ENCODE assay signal across 26 cellular contexts in genomic region chr2:65522922-65523321, GRCh38.
A peak's percentile ranks its signal among the peaks of the same experiment; 100 is the strongest.
DNase-seq lines count a peak whose midpoint lies in the region; ATAC-seq, FAIRE-seq and TF ChIP-seq lines count a peak whose summit lies in the region.
"Had no signal": no experiment of that assay in that cellular context is flagged by ENCODE, and none has a peak within 500 bp of the region (broad histone marks: within the 10 kb centered on the region; RNA-seq: fewer than 3 reads in every experiment).

No MANE protein-coding gene starts in this region.

- DNase-seq in HepG2 (ENCODE audit: low spot score) (no peak), right lobe of liver (no peak), K562 (ENCODE audit: extremely low read depth in 1 of 4, low spot score in 3 of 4) (no peak), progenitor cell of endocrine pancreas (ENCODE audit: low spot score, unreplicated experiment) (no peak), NCI-H82 (lab: John Stamatoyannopoulos, UW) (no peak)
- DNase-seq: ACHN; BE2C; C1 segment of cervical spinal cord; CD4-positive, alpha-beta memory T cell; CD4-positive, CD25-positive, alpha-beta regulatory T cell; CD8-positive, alpha-beta memory T cell; COR-L47; DMS 273 treated with DMSO at 0.1 percent for 48 hours; DMS153; DMS53; DMS79; DND-41; EL; GDM1 had no signal

- BruUV-seq in HepG2 (replicated peaks; lab: Mats Ljungman, UMichigan) (no TSS peak), K562 (replicated peaks; lab: Mats Ljungman, UMichigan) (no TSS peak)

- H3K4me3 Mint-ChIP-seq in progenitor cell of endocrine pancreas (ENCODE audit: low read depth), result no peak overlapping the region
- H3K4me3 Mint-ChIP-seq: CD14-positive monocyte; CD4-positive, alpha-beta memory T cell; CD4-positive, CD25-positive, alpha-beta regulatory T cell; CD8-positive, alpha-beta memory T cell had no signal

- intact Hi-C loops in HepG2 (cut with micrococcal nuclease; ENCODE audit: unreplicated experiment), result loop anchor here (5.0 kb wide), 1 partner anchor 134 kb away; no protein-coding TSS in a partner anchor
- intact Hi-C loops in right lobe of liver (cut with DNase I), result no loop called here
- intact Hi-C loops in K562 (cut with micrococcal nuclease), result no loop called here

- no peaks in the 10 kb centered on the region for H3K27me3 ChIP-seq in HepG2 (ENCODE audit: control insufficient read depth in 1 of 2, insufficient read depth in 2 of 2, low read length in 2 of 2)
- H3K27me3 ChIP-seq in right lobe of liver, result no peaks in the 10 kb centered on the region
- no peaks in the 10 kb centered on the region for H3K27me3 ChIP-seq in K562 (ENCODE audit: control insufficient read depth in 2 of 2, insufficient read depth in 2 of 2, low read length in 2 of 2)
- H3K27me3 ChIP-seq: BE2C, BLaER1 had no signal

- peaks cover 3% of the 10 kb centered on the region for H3K4me1 Mint-ChIP-seq in progenitor cell of endocrine pancreas (ENCODE audit: low read depth)
- H3K4me1 Mint-ChIP-seq: CD4-positive, alpha-beta memory T cell; CD4-positive, CD25-positive, alpha-beta regulatory T cell; CD8-positive, alpha-beta memory T cell had no signal

- H3K36me3 ChIP-seq in HepG2 (replicated peaks in 1 of 2; ENCODE audit: control insufficient read depth in 1 of 2, insufficient read depth in 2 of 2, low read length in 2 of 2) (no peaks in the 10 kb centered on the region), right lobe of liver (no peaks in the 10 kb centered on the region), K562 (ENCODE audit: control insufficient read depth, insufficient read depth, low read length) (no peaks in the 10 kb centered on the region)
- H3K36me3 ChIP-seq: BE2C, BLaER1 had no signal

- TF ChIP-seq POLR2A in HepG2 (IDR thresholded peaks at IDR 0.05; ENCODE audit: insufficient read depth in 1 of 2, low read depth in 2 of 2, low read length in 2 of 2) (no peak), right lobe of liver (IDR thresholded peaks at IDR 0.05) (no peak), K562 (conservative IDR thresholded peaks at IDR 0.05) (no peak)

- no peaks in the 10 kb centered on the region for H3K79me2 ChIP-seq in HepG2 (ENCODE audit: insufficient read depth, low read length)
- H3K79me2 ChIP-seq in K562 (ENCODE audit: control insufficient read depth, insufficient read depth, low read length), result no peaks in the 10 kb centered on the region

- no peaks in the 10 kb centered on the region for H3K9me3 ChIP-seq in HepG2 (ENCODE audit: low read length)
- no peaks in the 10 kb centered on the region for H3K9me3 ChIP-seq in right lobe of liver
- H3K9me3 ChIP-seq in K562 (replicated peaks; ENCODE audit: control insufficient read depth, insufficient read depth, low read depth, low read length), result peaks cover 7% of the 10 kb centered on the region; the same call in 1 of the 2 replicates
- H3K9me3 ChIP-seq: BE2C had no signal

- in situ Hi-C loops in HepG2 (cut with HindIII; ENCODE audit: extremely low pct_ligation_motif_present, low pct_unique_long_range_greater_than_20kb), result no loop called here
- in situ Hi-C loops in K562 (cut with MboI), result no loop called here

- H3K4me2 ChIP-seq in HepG2 (ENCODE audit: low read depth, low read length), result no peak overlapping the region
- no peak overlapping the region for H3K4me2 ChIP-seq in K562 (ENCODE audit: insufficient read depth, low read length)
- H3K4me2 ChIP-seq: BLaER1 had no signal

- H3K4me1 ChIP-seq in HepG2 (ENCODE audit: insufficient read depth, low read length), result peaks cover 32% of the 10 kb centered on the region
- H3K4me1 ChIP-seq in right lobe of liver, result peaks cover 0 to 10% (median 3%) of the 10 kb centered on the region in 4 donors
- H3K4me1 ChIP-seq in K562 (replicated peaks in 1 of 2; ENCODE audit: control insufficient read depth in 2 of 2, insufficient read depth in 2 of 2, low read length in 2 of 2), result peaks cover 9 to 15% of the 10 kb centered on the region in 2 experiments
- H3K4me1 ChIP-seq: BE2C, BLaER1 had no signal

- no peaks in the 10 kb centered on the region for H3K36me3 Mint-ChIP-seq in progenitor cell of endocrine pancreas (ENCODE audit: insufficient read depth)
- H3K36me3 Mint-ChIP-seq: CD14-positive monocyte; CD4-positive, alpha-beta memory T cell; CD4-positive, CD25-positive, alpha-beta regulatory T cell had no signal

- POLR2A ChIA-PET in HepG2 (lab: Yijun Ruan, JAX) (no interaction called here), K562 (lab: Yijun Ruan, JAX) (interaction anchor here (1.0 to 1.1 kb wide), 2 partner anchors 20 to 492 kb away, joined by 3 read pairs; no protein-coding TSS in a partner anchor)

- no peak for FAIRE-seq in HepG2 (lab: Jason Lieb, UNC)
- FAIRE-seq in K562 (lab: Jason Lieb, UNC), result no peak
- FAIRE-seq: GM12878, GM12892, GM19239 had no signal

- H2AFZ ChIP-seq in HepG2 (ENCODE audit: low read length) (no peak overlapping the region), K562 (ENCODE audit: low read depth, low read length) (no peak overlapping the region)

- H3K9me1 ChIP-seq in K562 (ENCODE audit: control insufficient read depth, insufficient read depth, low read length), result no peaks in the 10 kb centered on the region

- no peak for ATAC-seq in HepG2
- ATAC-seq in right lobe of liver, result no peak
- ATAC-seq in K562, result 0 out of 3 replicates have a peak, but pooled peaks have one; percentile 13
- no peak for ATAC-seq in GM18498 (IDR thresholded peaks at IDR 0.05; ENCODE audit: unreplicated experiment)
- ATAC-seq: GM12878 had no signal

- H3K27me3 Mint-ChIP-seq in progenitor cell of endocrine pancreas, result no peaks in the 10 kb centered on the region

- CTCF ChIA-PET in HepG2 (lab: Yijun Ruan, JAX; ENCODE audit: low intra/inter-chr PET ratio, low total read pairs), result no interaction called here
- CTCF ChIA-PET in K562 (lab: Yijun Ruan, JAX; ENCODE audit: low intra/inter-chr PET ratio), result no interaction called here

- H3K4me3 ChIP-seq in HepG2 (replicated peaks in 1 of 3; ENCODE audit: insufficient read depth in 1 of 3, low read depth in 2 of 3, low read length in 3 of 3), result no peak overlapping the region
- no peak overlapping the region for H3K4me3 ChIP-seq in right lobe of liver
- no peak overlapping the region for H3K4me3 ChIP-seq in K562
- H3K4me3 ChIP-seq: BLaER1, GM12878 had no signal

- TF ChIP-seq CTCF in HepG2 (CRISPR knock-in tag; IDR thresholded peaks at IDR 0.05) (no peak), right lobe of liver (IDR thresholded peaks at IDR 0.05) (no peak), K562 (IDR thresholded peaks at IDR 0.05 in 2 of 3, conservative IDR thresholded peaks at IDR 0.05 in 1 of 3; ENCODE audit: insufficient read depth in 2 of 3, low read depth in 1 of 3, low read length in 3 of 3) (no peak), progenitor cell of endocrine pancreas (IDR thresholded peaks at IDR 0.05; ENCODE audit: unreplicated experiment) (no peak)

- H3K27ac Mint-ChIP-seq in progenitor cell of endocrine pancreas, result peak overlapping the region; percentile 0
- H3K27ac Mint-ChIP-seq: CD4-positive, alpha-beta memory T cell; CD4-positive, CD25-positive, alpha-beta regulatory T cell; CD8-positive, alpha-beta memory T cell had no signal

- 71% methylated on average over 4 of the region's 4 CpGs for WGBS in HepG2 (ENCODE audit: low lambda C conversion rate)
- 85% methylated on average over 3 of the region's 4 CpGs for WGBS in right lobe of liver (ENCODE audit: insufficient coverage, low coverage, low lambda C conversion rate, missing lambda C conversion rate)
- WGBS in K562 (ENCODE audit: insufficient coverage, low coverage, missing lambda C conversion rate), result 72% methylated on average over 3 of the region's 4 CpGs

- TF ChIP-seq RAD21 in HepG2 (CRISPR knock-in tag; IDR thresholded peaks at IDR 0.05) (no peak), K562 (CRISPR knock-in tag; conservative IDR thresholded peaks at IDR 0.05 in 1 of 2, IDR thresholded peaks at IDR 0.05 in 1 of 2) (no peak)

- TF ChIP-seq EP300 in HepG2 (IDR thresholded peaks at IDR 0.05; ENCODE audit: low read depth in 2 of 2, low read length in 2 of 2), result no peak
- TF ChIP-seq EP300 in HepG2 (CRISPR knock-in tag; IDR thresholded peaks at IDR 0.05; ENCODE audit: borderline replicate concordance), result no peak
- TF ChIP-seq EP300 in K562 (IDR thresholded peaks at IDR 0.05; ENCODE audit: low read length), result no peak

- H3K9me3 Mint-ChIP-seq in progenitor cell of endocrine pancreas (ENCODE audit: low read depth), result peaks cover 11% of the 10 kb centered on the region

- no peak overlapping the region for H3K9ac ChIP-seq in HepG2 (ENCODE audit: insufficient read depth, low read depth, low read length)
- no peak overlapping the region for H3K9ac ChIP-seq in K562 (ENCODE audit: insufficient read depth in 1 of 2, low read depth in 2 of 2, low read length in 2 of 2)
- H3K9ac ChIP-seq: BLaER1 had no signal

- H3K27ac ChIP-seq in HepG2 (ENCODE audit: extremely low read length, insufficient read depth, low read length) (no peak overlapping the region), right lobe of liver (no peak overlapping the region), K562 (ENCODE audit: extremely low read depth, low read depth, low read length) (no peak overlapping the region)
- H3K27ac ChIP-seq: 22Rv1, BLaER1 had no signal

- H4K20me1 ChIP-seq in HepG2 (ENCODE audit: insufficient read depth, low read length) (no peaks in the 10 kb centered on the region), K562 (replicated peaks; ENCODE audit: control insufficient read depth, insufficient read depth, low read length) (no peaks in the 10 kb centered on the region)
- H4K20me1 ChIP-seq: BLaER1 had no signal

TF ChIP-seq in HepG2, 621 proteins besides CTCF, POLR2A, EP300 and RAD21 (continues in another document):
- TF ChIP-seq HDAC1 (CRISPR knock-in tag; IDR thresholded peaks at IDR 0.05), result no peak
- TF ChIP-seq NFYC (CRISPR knock-in tag; IDR thresholded peaks at IDR 0.05), result peak; percentile 34; the same call in 1 of the 2 replicates

TF ChIP-seq in K562, 482 proteins besides CTCF, POLR2A, EP300 and RAD21 (continues in another document):
- TF ChIP-seq NRF1 (conservative IDR thresholded peaks at IDR 0.05 in 1 of 2, IDR thresholded peaks at IDR 0.05 in 1 of 2), result no peak
- TF ChIP-seq EP400 (IDR thresholded peaks at IDR 0.05), result no peak
- TF ChIP-seq CBFA2T2 (conservative IDR thresholded peaks at IDR 0.05), result 0 out of 2 replicates have a peak, but pooled peaks have one; percentile 12
- peak; percentile 60 for TF ChIP-seq RAD51 (IDR thresholded peaks at IDR 0.05; ENCODE audit: borderline replicate concordance, low read depth)
- peak; percentile 73 for TF ChIP-seq USF2 (CRISPR knock-in tag; IDR thresholded peaks at IDR 0.05)

Comparison
In these comparisons a context has a peak if more than half of its experiments do, and no peak if none do; other contexts are left out.
1. Of the 241 proteins assayed by ChIP-seq in both HepG2 and K562: peak only in HepG2: none; only in K562: RAD51 and USF2; in both: none; in neither: 239.